Comparison of ENCODE assay signal across 8 cellular contexts in genomic region chr12:6558014-6558760, GRCh38. TPM values are rescaled to one million over a fixed set of nuclear protein-coding genes. Genes with fewer than 3 reads are reported as not detected.
DNase-seq lines count a peak whose midpoint lies in the region; ATAC-seq, FAIRE-seq and TF ChIP-seq lines count a peak whose summit lies in the region.
"Not testable (repeated sequence)": the region's sequence is repeated elsewhere in the genome, so short reads cannot be mapped to it uniquely, and the experiment has no call there.

No MANE protein-coding gene starts in this region.

- H3K4me1 ChIP-seq in K562 (replicated peaks in 1 of 2; ENCODE audit: control insufficient read depth in 2 of 2, insufficient read depth in 2 of 2, low read length in 2 of 2) (peaks cover 2 to 16% of the 10 kb centered on the region in 2 experiments; a peak in 4 of 5 replicates), gastroesophageal sphincter (peaks cover 0 to 49% (median 21%) of the 10 kb centered on the region in 3 donors), tibial artery (peaks cover 0 to 29% (median 21%) of the 10 kb centered on the region in 4 donors)
- H3K4me1 ChIP-seq in naive thymus-derived CD4-positive, alpha-beta T cell (ENCODE audit: control insufficient read depth in 2 of 2, insufficient read depth in 2 of 2, low read length in 2 of 2) = peaks cover 26 to 27% of the 10 kb centered on the region in 2 donors

- peak overlapping the region in 8 of 9 donors; percentile 8 to 88 (median 41) for H3K27ac Mint-ChIP-seq in naive thymus-derived CD4-positive, alpha-beta T cell

- CTCF ChIA-PET in K562 (lab: Yijun Ruan, JAX; ENCODE audit: low intra/inter-chr PET ratio) = interaction anchor here (0.7 kb wide), 1 partner anchor 217 kb away, joined by 3 read pairs; no protein-coding TSS in a partner anchor
- CTCF ChIA-PET in naive thymus-derived CD4-positive, alpha-beta T cell (lab: Charles Lee) = interaction anchor here (0.7 to 2.3 kb wide), 10 partner anchors 10 to 223 kb away, joined by 3 to 7 read pairs (median 4); partner anchors contain the start of genes NOP2, VAMP1 and ZNF384

- not testable (repeated sequence) for H2AFZ ChIP-seq in K562 (ENCODE audit: low read depth, low read length)

- not testable (repeated sequence) for H3K9me3 Mint-ChIP-seq in naive thymus-derived CD4-positive, alpha-beta T cell

- peak overlapping the region in 2 of 10 donors; percentile 23 to 56 for H3K4me3 Mint-ChIP-seq in naive thymus-derived CD4-positive, alpha-beta T cell

- not testable (repeated sequence) for DNase-seq in D721Med (ENCODE audit: insufficient read length, low spot score); HFF-Myc (ENCODE audit: extremely low read depth, low read depth); tibial artery
- DNase-seq in NOMO-1 treated with dmso at 0.1 percent for 144 hours (lab: John Stamatoyannopoulos, UW; ENCODE audit: unreplicated experiment) = peak; percentile 47
- peak; percentile 44 to 55 for DNase-seq in activated CD4-positive, alpha-beta T cell treated with anti-CD3 and anti-CD28 coated beads for 4 hours
- DNase-seq in K562 (ENCODE audit: extremely low read depth in 1 of 4, low spot score in 3 of 4) = peak in 2 of 4 experiments; percentile 45 to 76
- DNase-seq in naive thymus-derived CD4-positive, alpha-beta T cell = peak in 6 of 9 donors; percentile 41 to 74 (median 62)

- peaks cover 24 to 44% (median 34%) of the 10 kb centered on the region in 7 donors for H3K4me1 Mint-ChIP-seq in naive thymus-derived CD4-positive, alpha-beta T cell

- intact Hi-C loops in K562 (cut with micrococcal nuclease) = loop anchor here (10.0 kb wide), 1 partner anchor 267 kb away; the partner anchor contains the start of genes GPR162 and P3H3
- intact Hi-C loops in naive thymus-derived CD4-positive, alpha-beta T cell (cut with micrococcal nuclease) = loop anchor here (2.0 to 5.0 kb wide), 5 partner anchors 49 to 344 kb away; partner anchors contain the start of genes CHD4 (in 1 of the 2) and LRRC23 (in 1 of the 2)
- intact Hi-C loops in tibial artery (cut with DNase I; ENCODE audit: low total_unique reads) = not testable (repeated sequence)

- not testable (repeated sequence) for H3K27me3 ChIP-seq in K562 (ENCODE audit: control insufficient read depth in 2 of 2, insufficient read depth in 2 of 2, low read length in 2 of 2); gastroesophageal sphincter; naive thymus-derived CD4-positive, alpha-beta T cell (ENCODE audit: control insufficient read depth in 2 of 2, insufficient read depth in 2 of 2, low read length in 2 of 2); tibial artery

- H3K4me3 ChIP-seq in HFF-Myc (replicated peaks; ENCODE audit: low read depth, low read length); K562; gastroesophageal sphincter; naive thymus-derived CD4-positive, alpha-beta T cell (ENCODE audit: low read length); tibial artery: not testable (repeated sequence)

- H3K36me3 ChIP-seq in K562 (ENCODE audit: control insufficient read depth, insufficient read depth, low read length) = peaks cover 62% of the 10 kb centered on the region; the same call in 2 of the 3 replicates
- H3K36me3 ChIP-seq in gastroesophageal sphincter = peaks cover 0 to 57% of the 10 kb centered on the region in 2 donors
- H3K36me3 ChIP-seq in naive thymus-derived CD4-positive, alpha-beta T cell (ENCODE audit: control insufficient read depth in 2 of 3, insufficient read depth in 3 of 3, low read length in 3 of 3) = peaks cover 30 to 50% (median 40%) of the 10 kb centered on the region in 3 experiments
- H3K36me3 ChIP-seq in tibial artery = peaks cover 22 to 59% (median 51%) of the 10 kb centered on the region in 3 donors

- H4K20me1 ChIP-seq in K562 (replicated peaks; ENCODE audit: control insufficient read depth, insufficient read depth, low read length) = not testable (repeated sequence)

- not testable (repeated sequence) for H3K4me2 ChIP-seq in K562 (ENCODE audit: insufficient read depth, low read length)

- not testable (repeated sequence) for TF ChIP-seq POLR2A in K562 (conservative IDR thresholded peaks at IDR 0.05); gastroesophageal sphincter (IDR thresholded peaks at IDR 0.05)

- WGBS in K562 (ENCODE audit: insufficient coverage, low coverage, missing lambda C conversion rate) = 89% methylated on average over 3 of the region's 14 CpGs
- 78 to 82% methylated on average over 7 to 12 of the region's 14 CpGs for WGBS in gastroesophageal sphincter (ENCODE audit: low coverage in 1 of 2), 2 donors

- H3K9ac ChIP-seq in K562 (ENCODE audit: insufficient read depth in 1 of 2, low read depth in 2 of 2, low read length in 2 of 2) = not testable (repeated sequence)

- H3K27ac ChIP-seq in K562 (ENCODE audit: extremely low read depth, low read depth, low read length); naive thymus-derived CD4-positive, alpha-beta T cell (ENCODE audit: low read depth, low read length): not testable (repeated sequence)
- H3K27ac ChIP-seq in gastroesophageal sphincter = peak overlapping the region in 3 of 4 donors; percentile 91 to 94 (median 93)
- peak overlapping the region in 1 of 2 donors; percentile 92 for H3K27ac ChIP-seq in tibial artery

- peaks cover 9 to 33% (median 21%) of the 10 kb centered on the region in 5 donors for H3K36me3 Mint-ChIP-seq in naive thymus-derived CD4-positive, alpha-beta T cell

- peak; percentile 65 for ATAC-seq in K562
- not testable (repeated sequence) for ATAC-seq in gastroesophageal sphincter
- ATAC-seq in naive thymus-derived CD4-positive, alpha-beta T cell = peak; percentile 37

- not testable (repeated sequence) for H3K27me3 Mint-ChIP-seq in naive thymus-derived CD4-positive, alpha-beta T cell

- POLR2A ChIA-PET in K562 (lab: Yijun Ruan, JAX) = interaction anchor here (1.0 to 1.3 kb wide), 3 partner anchors 12 to 333 kb away, joined by 3 to 4 read pairs (median 4); no protein-coding TSS in a partner anchor
- POLR2A ChIA-PET in naive thymus-derived CD4-positive, alpha-beta T cell (lab: Charles Lee) = interaction anchor here (0.6 to 3.3 kb wide), 9 partner anchors 7 to 278 kb away, joined by 3 to 19 read pairs (median 3); partner anchors contain the start of genes CD4 and NOP2

- in situ Hi-C loops in K562 (cut with MboI) = not testable (repeated sequence)

- not testable (repeated sequence) for H3K79me2 ChIP-seq in K562 (ENCODE audit: control insufficient read depth, insufficient read depth, low read length)

- not testable (repeated sequence) for BruUV-seq in K562 (replicated peaks; lab: Mats Ljungman, UMichigan)

- H3K9me1 ChIP-seq in K562 (ENCODE audit: control insufficient read depth, insufficient read depth, low read length) = not testable (repeated sequence)

- not testable (repeated sequence) for FAIRE-seq in D721Med (lab: Jason Lieb, UNC)
- peak; percentile 23 for FAIRE-seq in K562 (lab: Jason Lieb, UNC)

- H3K9me3 ChIP-seq in K562 (replicated peaks; ENCODE audit: control insufficient read depth, insufficient read depth, low read depth, low read length); gastroesophageal sphincter; naive thymus-derived CD4-positive, alpha-beta T cell (ENCODE audit: control insufficient read depth in 2 of 3, low read length in 3 of 3); tibial artery: not testable (repeated sequence)

- peak in 1 of 2 experiments; percentile 25; a peak in 2 of 4 replicates for TF ChIP-seq RAD21 in K562 (CRISPR knock-in tag; conservative IDR thresholded peaks at IDR 0.05 in 1 of 2, IDR thresholded peaks at IDR 0.05 in 1 of 2)

- TF ChIP-seq EP300 in K562 (IDR thresholded peaks at IDR 0.05; ENCODE audit: low read length); gastroesophageal sphincter (IDR thresholded peaks at IDR 0.05): not testable (repeated sequence)

- TF ChIP-seq CTCF in D721Med (IDR thresholded peaks at IDR 0.05; ENCODE audit: insufficient read depth, missing control alignments) (peak; percentile 39), HFF-Myc (IDR thresholded peaks at IDR 0.05; ENCODE audit: low read depth, low read length, missing control alignments) (peak; percentile 61), K562 (IDR thresholded peaks at IDR 0.05 in 2 of 3, conservative IDR thresholded peaks at IDR 0.05 in 1 of 3; ENCODE audit: insufficient read depth in 2 of 3, low read depth in 1 of 3, low read length in 3 of 3) (peak; percentile 46 to 64 (median 48); a peak in 4 of 6 replicates), gastroesophageal sphincter (IDR thresholded peaks at IDR 0.05) (peak in 3 of 4 experiments; percentile 39 to 50 (median 45)), tibial artery (IDR thresholded peaks at IDR 0.05) (peak; percentile 37 to 38)

RNA-seq across cellular contexts. Expression of gene IFFO1, which starts 2.3 kb away (rescaled TPM):
- 0.42 and 0.76 TPM in 2 replicates for total RNA-seq in K562 (2011; cell fraction: chromatin; rRNA removed; ENCODE audit: low replicate concordance)
- total RNA-seq in K562 (2011; cell fraction: nucleolus; rRNA removed) = 0.66 and 0.83 TPM in 2 replicates
- 0.23 and 0.37 TPM in 2 replicates for total RNA-seq in K562 (2011; cell fraction: nucleoplasm; rRNA removed)
- total RNA-seq in K562 (2014; rRNA removed) = not detected in 2 replicates
- not detected in 2 replicates for total RNA-seq in K562 (2014; rRNA removed; fragmentation: Illumina TruSeq; extraction: Trizol)
- 0.08 TPM in 1 of 2 replicates, not detected in the other for total RNA-seq in K562 (2015; rRNA removed; fragmentation: Illumina TruSeq; extraction: Trizol)
- 0.09 and 0.20 TPM in 2 replicates for total RNA-seq in K562 (2021)
- polyA plus RNA-seq in K562 (2011; rRNA removed) = 0.10 and 0.12 TPM in 2 replicates
- 0.09 and 0.15 TPM in 2 replicates for polyA plus RNA-seq in K562 (2011; cell fraction: cytosol; rRNA removed)
- 0.18 and 0.32 TPM in 2 replicates for polyA plus RNA-seq in K562 (2011; cell fraction: nucleus; rRNA removed)
- 0.04 and 0.10 TPM in 2 replicates for polyA plus RNA-seq in K562 (2012)
- polyA plus RNA-seq in K562 (2014; fragmentation: Illumina TruSeq; extraction: Trizol) = not detected in 2 replicates
- polyA plus RNA-seq in K562 (2014; fragmentation: Nextera tagmentation; extraction: Ambion mirVana) = not detected
- 0.03 TPM in 1 of 2 replicates, not detected in the other for polyA plus RNA-seq in K562 (2014; rRNA removed)
- 0.11 TPM in 1 of 2 replicates, not detected in the other for polyA minus RNA-seq in K562 (2011; rRNA and poly(A)+ RNA removed)
- not detected in 2 replicates for polyA minus RNA-seq in K562 (2011; cell fraction: cytosol; rRNA and poly(A)+ RNA removed)
- 0.11 and 0.27 TPM in 2 replicates for polyA minus RNA-seq in K562 (2011; cell fraction: nucleus; rRNA and poly(A)+ RNA removed)
- 10 to 100 TPM; 16.9 to 27.4 (median 22.1) TPM for total RNA-seq in gastroesophageal sphincter
- total RNA-seq in naive thymus-derived CD4-positive, alpha-beta T cell = 10 to 100 TPM; 28.2 to 55.9 (median 45.9) TPM
- polyA plus RNA-seq in naive thymus-derived CD4-positive, alpha-beta T cell = 10 to 100 TPM in 1 of 2 donors, 1 to 10 TPM in 1; 5.4 to 11.4 TPM

RNA-seq across cellular contexts. Expression of gene NOP2, which starts 9.9 kb away (rescaled TPM):
- 199 and 304 TPM in 2 replicates for total RNA-seq in K562 (2011; cell fraction: chromatin; rRNA removed; ENCODE audit: low replicate concordance)
- 156 and 172 TPM in 2 replicates for total RNA-seq in K562 (2011; cell fraction: nucleolus; rRNA removed)
- total RNA-seq in K562 (2011; cell fraction: nucleoplasm; rRNA removed) = 135 and 147 TPM in 2 replicates
- 55.4 and 70.8 TPM in 2 replicates for total RNA-seq in K562 (2014; rRNA removed)
- 53.2 and 54.4 TPM in 2 replicates for total RNA-seq in K562 (2014; rRNA removed; fragmentation: Illumina TruSeq; extraction: Trizol)
- 60.6 and 61.9 TPM in 2 replicates for total RNA-seq in K562 (2015; rRNA removed; fragmentation: Illumina TruSeq; extraction: Trizol)
- total RNA-seq in K562 (2021) = 77.2 and 77.6 TPM in 2 replicates
- 74.7 and 93.6 TPM in 2 replicates for polyA plus RNA-seq in K562 (2011; rRNA removed)
- polyA plus RNA-seq in K562 (2011; cell fraction: cytosol; rRNA removed) = 29.0 and 33.7 TPM in 2 replicates
- polyA plus RNA-seq in K562 (2011; cell fraction: nucleus; rRNA removed) = 248 and 319 TPM in 2 replicates
- 37.5 and 55.6 TPM in 2 replicates for polyA plus RNA-seq in K562 (2012)
- polyA plus RNA-seq in K562 (2014; fragmentation: Illumina TruSeq; extraction: Trizol) = 67.5 and 97.7 TPM in 2 replicates
- polyA plus RNA-seq in K562 (2014; fragmentation: Nextera tagmentation; extraction: Ambion mirVana) = 10 to 100 TPM; 19.0 to 37.2 TPM
- polyA plus RNA-seq in K562 (2014; rRNA removed) = 86.3 and 92.2 TPM in 2 replicates
- polyA minus RNA-seq in K562 (2011; rRNA and poly(A)+ RNA removed) = 32.7 and 42.8 TPM in 2 replicates
- 26.4 and 38.0 TPM in 2 replicates for polyA minus RNA-seq in K562 (2011; cell fraction: cytosol; rRNA and poly(A)+ RNA removed)
- 40.7 and 56.9 TPM in 2 replicates for polyA minus RNA-seq in K562 (2011; cell fraction: nucleus; rRNA and poly(A)+ RNA removed)
- 10 to 100 TPM; 22.5 to 49.8 (median 26.8) TPM for total RNA-seq in gastroesophageal sphincter
- total RNA-seq in naive thymus-derived CD4-positive, alpha-beta T cell = 100 to 1,000 TPM in 1 of 5 experiments, 10 to 100 TPM in 4; 74.4 to 102 (median 87.6) TPM
- 10 to 100 TPM; 24.2 to 53.7 TPM for polyA plus RNA-seq in naive thymus-derived CD4-positive, alpha-beta T cell

RNA-seq across cellular contexts. Expression of gene GAPDH, which starts 23.9 kb away (rescaled TPM):
- 324 and 835 TPM in 2 replicates for total RNA-seq in K562 (2011; cell fraction: chromatin; rRNA removed; ENCODE audit: low replicate concordance)
- 1,325 and 1,372 TPM in 2 replicates for total RNA-seq in K562 (2011; cell fraction: nucleolus; rRNA removed)
- total RNA-seq in K562 (2011; cell fraction: nucleoplasm; rRNA removed) = 1,230 and 2,004 TPM in 2 replicates
- 3,419 and 4,659 TPM in 2 replicates for total RNA-seq in K562 (2014; rRNA removed)
- 1,716 and 2,206 TPM in 2 replicates for total RNA-seq in K562 (2014; rRNA removed; fragmentation: Illumina TruSeq; extraction: Trizol)
- 2,578 and 2,581 TPM in 2 replicates for total RNA-seq in K562 (2015; rRNA removed; fragmentation: Illumina TruSeq; extraction: Trizol)
- 2,702 and 2,817 TPM in 2 replicates for total RNA-seq in K562 (2021)
- polyA plus RNA-seq in K562 (2011; rRNA removed) = 6,793 and 8,605 TPM in 2 replicates
- 11,989 and 13,919 TPM in 2 replicates for polyA plus RNA-seq in K562 (2011; cell fraction: cytosol; rRNA removed)
- 3,294 and 3,587 TPM in 2 replicates for polyA plus RNA-seq in K562 (2011; cell fraction: nucleus; rRNA removed)
- 3,686 and 3,892 TPM in 2 replicates for polyA plus RNA-seq in K562 (2012)
- 5,553 and 5,658 TPM in 2 replicates for polyA plus RNA-seq in K562 (2014; fragmentation: Illumina TruSeq; extraction: Trizol)
- polyA plus RNA-seq in K562 (2014; fragmentation: Nextera tagmentation; extraction: Ambion mirVana) = 1,000 to 10,000 TPM; 5,813 to 6,029 TPM
- polyA plus RNA-seq in K562 (2014; rRNA removed) = 3,855 and 4,217 TPM in 2 replicates
- polyA minus RNA-seq in K562 (2011; rRNA and poly(A)+ RNA removed) = 4,964 and 5,506 TPM in 2 replicates
- 4,077 and 4,335 TPM in 2 replicates for polyA minus RNA-seq in K562 (2011; cell fraction: cytosol; rRNA and poly(A)+ RNA removed)
- polyA minus RNA-seq in K562 (2011; cell fraction: nucleus; rRNA and poly(A)+ RNA removed) = 565 and 1,075 TPM in 2 replicates
- 1,000 to 10,000 TPM; 1,868 to 3,239 (median 2,463) TPM for total RNA-seq in gastroesophageal sphincter
- total RNA-seq in naive thymus-derived CD4-positive, alpha-beta T cell = 1,000 to 10,000 TPM in 1 of 5 experiments, 100 to 1,000 TPM in 4; 330 to 4,503 (median 379) TPM
- polyA plus RNA-seq in naive thymus-derived CD4-positive, alpha-beta T cell = 1,000 to 10,000 TPM; 1,202 to 1,413 TPM

RNA-seq across cellular contexts. Expression of gene CHD4, which starts 49.0 kb away (rescaled TPM):
- 526 and 534 TPM in 2 replicates for total RNA-seq in K562 (2011; cell fraction: chromatin; rRNA removed; ENCODE audit: low replicate concordance)
- 244 and 272 TPM in 2 replicates for total RNA-seq in K562 (2011; cell fraction: nucleolus; rRNA removed)
- 296 and 379 TPM in 2 replicates for total RNA-seq in K562 (2011; cell fraction: nucleoplasm; rRNA removed)
- 392 and 404 TPM in 2 replicates for total RNA-seq in K562 (2014; rRNA removed)
- 231 and 265 TPM in 2 replicates for total RNA-seq in K562 (2014; rRNA removed; fragmentation: Illumina TruSeq; extraction: Trizol)
- 271 and 272 TPM in 2 replicates for total RNA-seq in K562 (2015; rRNA removed; fragmentation: Illumina TruSeq; extraction: Trizol)
- 353 and 384 TPM in 2 replicates for total RNA-seq in K562 (2021)
- polyA plus RNA-seq in K562 (2011; rRNA removed) = 119 and 126 TPM in 2 replicates
- 151 and 165 TPM in 2 replicates for polyA plus RNA-seq in K562 (2011; cell fraction: cytosol; rRNA removed)
- polyA plus RNA-seq in K562 (2011; cell fraction: nucleus; rRNA removed) = 184 and 336 TPM in 2 replicates
- 162 and 218 TPM in 2 replicates for polyA plus RNA-seq in K562 (2012)
- 346 and 375 TPM in 2 replicates for polyA plus RNA-seq in K562 (2014; fragmentation: Illumina TruSeq; extraction: Trizol)
- polyA plus RNA-seq in K562 (2014; fragmentation: Nextera tagmentation; extraction: Ambion mirVana) = 10 to 100 TPM; 82.1 to 90.3 TPM
- polyA plus RNA-seq in K562 (2014; rRNA removed) = 211 and 214 TPM in 2 replicates
- polyA minus RNA-seq in K562 (2011; rRNA and poly(A)+ RNA removed) = 272 and 274 TPM in 2 replicates
- 222 and 251 TPM in 2 replicates for polyA minus RNA-seq in K562 (2011; cell fraction: cytosol; rRNA and poly(A)+ RNA removed)
- 81.5 and 99.4 TPM in 2 replicates for polyA minus RNA-seq in K562 (2011; cell fraction: nucleus; rRNA and poly(A)+ RNA removed)
- 100 to 1,000 TPM; 133 to 266 (median 219) TPM for total RNA-seq in gastroesophageal sphincter
- total RNA-seq in naive thymus-derived CD4-positive, alpha-beta T cell = 100 to 1,000 TPM; 246 to 387 (median 267) TPM
- 10 to 100 TPM; 41.8 to 91.4 TPM for polyA plus RNA-seq in naive thymus-derived CD4-positive, alpha-beta T cell

Comparison
In these comparisons a context has a peak if more than half of its experiments do, and no peak if none do; other contexts are left out.
1. RNA of gene IFFO1, which starts 2.3 kb away (total RNA-seq): 28.2 to 55.9 TPM in naive thymus-derived CD4-positive, alpha-beta T cell and 16.9 to 27.4 TPM in gastroesophageal sphincter; 0.08 to 0.83 TPM in K562; every median in the first group is over 4 times any median in the second.
2. Peak in every context shown above with its lines, with median percentiles within 50 percentile points of each other: CTCF ChIP-seq.